28 cellular contexts compared by ENCODE assay signal in the genomic region with DNA sequence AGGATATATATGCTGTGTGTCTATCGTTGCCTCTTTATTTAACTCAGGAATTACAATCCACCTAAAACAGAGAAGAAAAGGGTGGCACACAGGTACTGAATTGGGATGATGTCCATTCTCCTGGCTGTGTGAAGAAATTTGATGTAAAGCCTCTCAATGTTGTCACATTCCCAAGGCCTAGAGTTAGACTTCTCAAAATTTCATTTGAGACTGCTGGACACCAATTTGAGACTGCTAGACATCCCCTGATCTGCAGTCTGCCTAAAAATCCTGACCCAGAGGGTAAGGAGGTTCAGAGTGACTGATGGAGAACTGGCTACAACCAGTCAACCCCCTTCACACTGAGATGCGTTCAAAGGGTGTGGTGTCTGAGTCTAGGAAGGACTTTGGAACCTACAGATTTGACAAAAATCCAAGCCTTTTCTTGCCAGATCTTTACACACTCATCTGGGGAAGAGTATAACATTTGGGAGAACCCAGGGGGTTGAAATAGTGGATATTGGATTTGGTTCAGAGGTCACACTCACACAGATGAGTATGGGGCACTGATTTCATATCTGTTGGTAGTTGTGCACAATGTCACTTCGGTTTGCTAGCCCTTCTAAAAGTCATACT. TPM values are rescaled to one million over a fixed set of nuclear protein-coding genes. Genes with fewer than 3 reads are reported as not detected.
"Had no signal": no experiment of that assay in that cellular context is flagged by ENCODE, and none has a peak within 500 bp of the region (broad histone marks: within the 10 kb centered on the region; RNA-seq: fewer than 3 reads in every experiment).

No MANE protein-coding gene starts in this region.

- H3K36me3 Mint-ChIP-seq: brain had no signal

- H3K4me3 ChIP-seq: ascending aorta, cardiac muscle cell, MG63, Peyer's patch, SJSA1 had no signal

- H3K9ac ChIP-seq: KMS-11 had no signal

- ATAC-seq: activated CD4-positive, alpha-beta T cell treated with anti-CD3 and anti-CD28 coated beads for 36 hours; activated CD8-positive, alpha-beta T cell treated with anti-CD3 and anti-CD28 coated beads, Interleukin-2, amount 10 ng/mL, durations not matched to agents 7 days and 5 days; SK-N-SH treated with all-trans-retinoic acid at 6 μM for 48 hours had no signal

- H3K36me3 ChIP-seq: ascending aorta, cardiac muscle cell, MG63, Peyer's patch, SJSA1 had no signal

- H3K9me3 ChIP-seq: ascending aorta, MG63, Peyer's patch, SJSA1 had no signal

- DNase-seq: activated CD4-positive, alpha-beta T cell treated with anti-CD3 and anti-CD28 coated beads for 36 hours; activated CD8-positive, alpha-beta memory T cell treated with anti-CD3 and anti-CD28 coated beads, Interleukin-2, amount 50 U/mL, for 48 hours; activated CD8-positive, alpha-beta T cell treated with anti-CD3 and anti-CD28 coated beads, Interleukin-2, amount 10 ng/mL, durations not matched to agents 7 days and 5 days; activated T-cell treated with anti-CD3 and anti-CD28 coated beads, Interleukin-2, amount 50 U/mL, for 1 hour; MV-4-11; NCI-H1092 treated with DMSO at 0.1 percent for 48 hours; NCI-H1417 treated with DMSO at 0.1 percent for 48 hours; NCI-H1694; NCI-H2029; NCI-H345; NCI-H510A; NCI-H526 treated with DMSO at 0.1 percent for 48 hours; NCI-H82; OCI-M1; Peyer's patch; SHP77; SW 1271; WERI-Rb-1 had no signal

- H3K4me3 Mint-ChIP-seq: activated CD4-positive, alpha-beta T cell treated with anti-CD3 and anti-CD28 coated beads for 36 hours; activated CD8-positive, alpha-beta T cell treated with anti-CD3 and anti-CD28 coated beads, Interleukin-2, amount 10 ng/mL, durations not matched to agents 7 days and 5 days; activated naive CD4-positive, alpha-beta T cell treated with anti-CD3 and anti-CD28 coated beads, Interleukin-2, amount 50 U/mL, for 24 hours; T-helper 2 cell treated with Interferon-gamma antibody and Interleukin-4, amounts not matched to agents 5 μg/mL and 100 μg/mL, for 36 hours had no signal

- H3K27me3 ChIP-seq: MG63, Peyer's patch, SJSA1 had no signal

- H3K27ac Mint-ChIP-seq: activated CD4-positive, alpha-beta T cell treated with anti-CD3 and anti-CD28 coated beads for 36 hours; activated CD8-positive, alpha-beta T cell treated with anti-CD3 and anti-CD28 coated beads, Interleukin-2, amount 10 ng/mL, durations not matched to agents 7 days and 5 days; activated naive CD4-positive, alpha-beta T cell treated with anti-CD3 and anti-CD28 coated beads, Interleukin-2, amount 50 U/mL, for 24 hours; T-helper 2 cell treated with Interferon-gamma antibody and Interleukin-4, amounts not matched to agents 5 μg/mL and 100 μg/mL, for 36 hours had no signal

- H3K4me2 ChIP-seq: KMS-11 had no signal

- H3K4me1 ChIP-seq: Peyer's patch had no signal

- H3K27ac ChIP-seq: ascending aorta, cardiac muscle cell, KMS-11, Peyer's patch, RWPE1, SJSA1, WERI-Rb-1 had no signal

- H3K9me3 Mint-ChIP-seq: activated naive CD4-positive, alpha-beta T cell treated with anti-CD3 and anti-CD28 coated beads, Interleukin-2, amount 50 U/mL, for 24 hours; T-helper 2 cell treated with Interferon-gamma antibody and Interleukin-4, amounts not matched to agents 5 μg/mL and 100 μg/mL, for 36 hours had no signal

RNA-seq across cellular contexts. Expression of a gene that starts 4.9 kb away (rescaled TPM):
- total RNA-seq: ascending aorta had no signal
